In genomic region chr17:34797724-34798123, GRCh38 we compare ENCODE assay signal across 12 cellular contexts.
DNase-seq lines count a peak whose midpoint lies in the region; FAIRE-seq and TF ChIP-seq lines count a peak whose summit lies in the region.
"Had no signal": no experiment of that assay in that cellular context is flagged by ENCODE, and none has a peak within 500 bp of the region (broad histone marks: within the 10 kb centered on the region; RNA-seq: fewer than 3 reads in every experiment).

No MANE protein-coding gene starts in this region.

- 14% methylated on average over 10 of the region's 10 CpGs; no CpG with 5 or more reads in 1 of the 2 experiments for WGBS in H1 (ENCODE audit: extremely low coverage in 1 of 2, insufficient coverage in 1 of 2, insufficient read length in 1 of 2, insufficient replicate concordance in 2 of 2, low coverage in 1 of 2, low lambda C conversion rate in 2 of 2, missing lambda C conversion rate in 1 of 2), 2 experiments

- no peaks in the 10 kb centered on the region for H3K36me3 Mint-ChIP-seq in activated T-helper 2 cell treated with anti-CD3 and anti-CD28 coated beads, Interferon-gamma antibody, Interleukin-2, Interleukin-4, amounts not matched to agents 10 μg/mL and 5 μg/mL and 100 μg/mL, durations not matched to agents 14 hours and 24 hours and 36 hours (ENCODE audit: low read depth)

- H2BK20ac ChIP-seq in H1 (ENCODE audit: low read length): no peak overlapping the region

- H3K79me1 ChIP-seq in H1 (ENCODE audit: low read depth, low read length): no peaks in the 10 kb centered on the region

- intact Hi-C loops in activated T-helper 2 cell treated with anti-CD3 and anti-CD28 coated beads, Interferon-gamma antibody, Interleukin-2, Interleukin-4, amounts not matched to agents 10 μg/mL and 5 μg/mL and 100 μg/mL, durations not matched to agents 14 hours and 24 hours and 36 hours (cut with micrococcal nuclease): no loop called here

- H3K9ac ChIP-seq in H1 (replicated peaks in 1 of 4; ENCODE audit: extremely low read depth in 1 of 4, low read depth in 3 of 4, low read length in 3 of 4): no peak overlapping the region

- no peaks in the 10 kb centered on the region for H3K79me2 ChIP-seq in H1 (ENCODE audit: control insufficient read depth in 1 of 2, insufficient read depth in 2 of 2, low read length in 2 of 2)

- H2BK12ac ChIP-seq in H1 (ENCODE audit: low read depth, low read length): no peak overlapping the region

- DNase-seq in GM19238 (ENCODE audit: insufficient read length, low spot score) (peak; percentile 23), OCI-M1 (lab: John Stamatoyannopoulos, UW) (peak; percentile 39), H1 (ENCODE audit: low read depth in 1 of 2, low spot score in 2 of 2) (peak; percentile 41 to 87), retina (peak; percentile 67), globus pallidus (ENCODE audit: low spot score) (no peak), NCI-H774 (lab: John Stamatoyannopoulos, UW) (no peak), NCI-H2227 (lab: John Stamatoyannopoulos, UW; ENCODE audit: unreplicated experiment) (no peak)
- no peak for DNase-seq in activated T-helper 2 cell treated with anti-CD3 and anti-CD28 coated beads, Interferon-gamma antibody, Interleukin-2, Interleukin-4, amounts not matched to agents 10 μg/mL and 5 μg/mL and 100 μg/mL, durations not matched to agents 14 hours and 24 hours and 36 hours (ENCODE audit: low spot score)

- H3K18ac ChIP-seq in H1 (ENCODE audit: extremely low read depth, low read length): no peak overlapping the region; the same call in 1 of the 2 replicates

- no peak overlapping the region for H4K91ac ChIP-seq in H1 (replicated peaks; ENCODE audit: insufficient read length, low read length)

- no peak for TF ChIP-seq POLR2A in H1 (IDR thresholded peaks at IDR 0.05; ENCODE audit: control extremely low read depth in 1 of 2, low read depth in 2 of 2, low read length in 2 of 2)

- POLR2A ChIA-PET in H1 (lab: Charles Lee; ENCODE audit: partially characterized antibody): no interaction called here

- no peak overlapping the region for H3K27ac Mint-ChIP-seq in activated T-helper 2 cell treated with anti-CD3 and anti-CD28 coated beads, Interferon-gamma antibody, Interleukin-2, Interleukin-4, amounts not matched to agents 10 μg/mL and 5 μg/mL and 100 μg/mL, durations not matched to agents 14 hours and 24 hours and 36 hours

- H3K27me3 Mint-ChIP-seq in activated T-helper 2 cell treated with anti-CD3 and anti-CD28 coated beads, Interferon-gamma antibody, Interleukin-2, Interleukin-4, amounts not matched to agents 10 μg/mL and 5 μg/mL and 100 μg/mL, durations not matched to agents 14 hours and 24 hours and 36 hours (ENCODE audit: low read depth): peaks cover 2% of the 10 kb centered on the region

- no peak overlapping the region for H3K14ac ChIP-seq in H1 (ENCODE audit: insufficient read length)

- H2AFZ ChIP-seq in H1 (ENCODE audit: low read length): no peak overlapping the region

- no peak overlapping the region for H2AK5ac ChIP-seq in H1 (ENCODE audit: low read depth, low read length)

- no peak overlapping the region for H4K8ac ChIP-seq in H1 (ENCODE audit: extremely low read depth, insufficient read depth, low read length)

- H3K56ac ChIP-seq in H1 (replicated peaks; ENCODE audit: insufficient read length, low read depth, low read length): no peak overlapping the region

- H2BK5ac ChIP-seq in H1 (ENCODE audit: low read depth, low read length): no peak overlapping the region

- peak overlapping the region in 1 of 2 experiments; percentile 64; a peak in 1 of 4 replicates for H3K4me2 ChIP-seq in H1 (ENCODE audit: insufficient read depth in 1 of 2, low read depth in 2 of 2, low read length in 2 of 2)

- peaks cover 0 to 4% of the 10 kb centered on the region in 2 experiments for H4K20me1 ChIP-seq in H1 (replicated peaks in 1 of 2; ENCODE audit: control insufficient read depth in 1 of 2, insufficient read depth in 2 of 2, low read length in 2 of 2)

- TF ChIP-seq EP300 in H1 (IDR thresholded peaks at IDR 0.05; ENCODE audit: borderline replicate concordance in 1 of 2, low read depth in 2 of 2, low read length in 2 of 2): no peak

- FAIRE-seq in H1 (lab: Jason Lieb, UNC): peak; percentile 50
- FAIRE-seq: endometrium, GM18507, pancreas, TTC549 had no signal

- no peak for TF ChIP-seq CTCF in H1 (IDR thresholded peaks at IDR 0.05; ENCODE audit: control extremely low read depth in 1 of 3, insufficient read depth in 1 of 3, low read depth in 1 of 3, low read length in 3 of 3)

- peaks cover 4 to 9% (median 7%) of the 10 kb centered on the region in 4 experiments for H3K4me1 ChIP-seq in H1 (replicated peaks in 1 of 4; ENCODE audit: control insufficient read depth in 3 of 4, insufficient read depth in 4 of 4, low read length in 3 of 4)
- H3K4me1 ChIP-seq: pancreas had no signal

- no peak overlapping the region for H3K4me3 Mint-ChIP-seq in activated T-helper 2 cell treated with anti-CD3 and anti-CD28 coated beads, Interferon-gamma antibody, Interleukin-2, Interleukin-4, amounts not matched to agents 10 μg/mL and 5 μg/mL and 100 μg/mL, durations not matched to agents 14 hours and 24 hours and 36 hours (ENCODE audit: low read depth)

- no peaks in the 10 kb centered on the region for H3K36me3 ChIP-seq in H1 (ENCODE audit: control insufficient read depth in 2 of 4, insufficient read depth in 4 of 4, low read length in 3 of 4)
- H3K36me3 ChIP-seq: pancreas had no signal

- no peak overlapping the region for H2BK15ac ChIP-seq in H1 (ENCODE audit: low read length)

- H3K9me3 Mint-ChIP-seq in activated T-helper 2 cell treated with anti-CD3 and anti-CD28 coated beads, Interferon-gamma antibody, Interleukin-2, Interleukin-4, amounts not matched to agents 10 μg/mL and 5 μg/mL and 100 μg/mL, durations not matched to agents 14 hours and 24 hours and 36 hours: no peaks in the 10 kb centered on the region

- peak in 1 of 2 experiments; percentile 13; a peak in 1 of 4 replicates for TF ChIP-seq RAD21 in H1 (IDR thresholded peaks at IDR 0.05 in 1 of 2, conservative IDR thresholded peaks at IDR 0.05 in 1 of 2; ENCODE audit: low read depth in 2 of 2, low read length in 2 of 2)

- H3K4me3 ChIP-seq in H1 (ENCODE audit: extremely low read depth in 1 of 4, insufficient read depth in 2 of 4, low read depth in 3 of 4, low read length in 4 of 4): no peak overlapping the region
- H3K4me3 ChIP-seq: pancreas had no signal

- no peak overlapping the region for H3K4ac ChIP-seq in H1 (replicated peaks; ENCODE audit: insufficient read length, low read depth, low read length)

- H4K5ac ChIP-seq in H1 (ENCODE audit: insufficient read length, low read depth, low read length): no peak overlapping the region

- H3K23me2 ChIP-seq in H1 (ENCODE audit: low read depth, low read length): no peaks in the 10 kb centered on the region

- no peak overlapping the region for H3K23ac ChIP-seq in H1 (ENCODE audit: insufficient read length)

- H3K27ac ChIP-seq in H1 (ENCODE audit: low read depth, low read length): no peak overlapping the region
- H3K27ac ChIP-seq: pancreas had no signal

- peaks cover 11 to 46% (median 28%) of the 10 kb centered on the region in 4 experiments; a peak in 6 of 7 replicates for H3K27me3 ChIP-seq in H1 (replicated peaks in 1 of 4; ENCODE audit: control insufficient read depth in 3 of 4, extremely low read depth in 1 of 4, insufficient read depth in 3 of 4, low read length in 3 of 4)
- H3K27me3 ChIP-seq: pancreas had no signal

- H3K9me3 ChIP-seq in H1 (ENCODE audit: insufficient read depth in 2 of 2, low read depth in 1 of 2, low read length in 1 of 2): peaks cover 0 to 10% of the 10 kb centered on the region in 2 experiments; a peak in 1 of 4 replicates
- H3K9me3 ChIP-seq: pancreas had no signal

- CTCF ChIA-PET in H1 (lab: Charles Lee; ENCODE audit: partially characterized antibody): no interaction called here

- no peaks in the 10 kb centered on the region for H3K4me1 Mint-ChIP-seq in activated T-helper 2 cell treated with anti-CD3 and anti-CD28 coated beads, Interferon-gamma antibody, Interleukin-2, Interleukin-4, amounts not matched to agents 10 μg/mL and 5 μg/mL and 100 μg/mL, durations not matched to agents 14 hours and 24 hours and 36 hours (ENCODE audit: low read depth)

- no peak overlapping the region for H2BK120ac ChIP-seq in H1 (replicated peaks; ENCODE audit: low read depth, low read length)

TF ChIP-seq in H1, 55 proteins besides CTCF, POLR2A, EP300 and RAD21 (continues in another document):
- no peak for TF ChIP-seq TAF7 (optimal IDR thresholded peaks at IDR 0.05; ENCODE audit: borderline replicate concordance, low read depth, low read length)

Comparison
In these comparisons a context has a peak if more than half of its experiments do, and no peak if none do; other contexts are left out.
1. DNase-seq: peak in GM19238 (single experiment), OCI-M1 (single experiment), H1 (2 of 2) and retina (single experiment); none in activated T-helper 2 cell treated with anti-CD3 and anti-CD28 coated beads, Interferon-gamma antibody, Interleukin-2, Interleukin-4, amounts not matched to agents 10 μg/mL and 5 μg/mL and 100 μg/mL, durations not matched to agents 14 hours and 24 hours and 36 hours (single experiment), globus pallidus (single experiment), NCI-H774 (single experiment) and NCI-H2227 (single experiment).